In the genomic region with DNA sequence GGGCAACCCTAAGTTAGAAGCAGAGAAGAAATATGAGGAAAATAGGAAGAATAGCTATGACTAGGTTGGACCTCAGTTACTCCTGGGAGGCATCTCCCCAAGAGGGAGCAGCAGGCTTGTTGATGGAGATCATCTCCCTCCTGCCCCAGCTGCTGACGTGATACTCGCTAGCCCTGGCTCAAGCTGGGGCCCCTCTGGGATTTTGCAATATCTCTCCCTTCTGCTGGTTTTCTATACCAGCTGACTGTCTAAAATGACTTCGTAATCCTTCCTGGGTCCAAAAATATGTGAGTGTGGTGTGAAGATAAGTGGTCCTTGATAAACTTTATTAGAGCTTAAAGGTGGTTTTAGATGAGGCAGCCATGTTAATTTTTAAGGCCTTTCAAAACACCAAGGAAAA, we compare ENCODE assay signal across 9 cellular contexts. TPM values are rescaled to one million over a fixed set of nuclear protein-coding genes. Genes with fewer than 3 reads are reported as not detected.
DNase-seq lines count a peak whose midpoint lies in the region; ATAC-seq and TF ChIP-seq lines count a peak whose summit lies in the region.
"Had no signal": no experiment of that assay in that cellular context is flagged by ENCODE, and none has a peak within 500 bp of the region (broad histone marks: within the 10 kb centered on the region; RNA-seq: fewer than 3 reads in every experiment).

No MANE protein-coding gene starts in this region.

- no peak overlapping the region for H2AK5ac ChIP-seq in IMR-90 (ENCODE audit: low read depth, low read length)
- no peak overlapping the region for H2AK5ac ChIP-seq in mesenchymal stem cell (ENCODE audit: low read length, severe bottlenecking)

- no peak overlapping the region for H3K23ac ChIP-seq in IMR-90 (ENCODE audit: low read depth, low read length)
- no peak overlapping the region for H3K23ac ChIP-seq in mesenchymal stem cell (ENCODE audit: low read length in 2 of 2)

- no peak for TF ChIP-seq RAD21 in IMR-90 (IDR thresholded peaks at IDR 0.05; ENCODE audit: low read length)

- no peaks in the 10 kb centered on the region for H3K27me3 ChIP-seq in IMR-90 (ENCODE audit: control insufficient read depth, insufficient read depth, low read length)
- no peaks in the 10 kb centered on the region for H3K27me3 ChIP-seq in WERI-Rb-1 (ENCODE audit: insufficient read depth, low read depth, severe bottlenecking)
- peaks cover 0 to 4% of the 10 kb centered on the region in 2 experiments for H3K27me3 ChIP-seq in mesenchymal stem cell (ENCODE audit: control insufficient read depth in 1 of 2, insufficient read depth in 1 of 2, low read length in 2 of 2)
- H3K27me3 ChIP-seq: brain microvascular endothelial cell had no signal

- WGBS in IMR-90 (ENCODE audit: extremely low coverage in 2 of 2, insufficient read length in 1 of 2), 2 experiments = no CpG with 5 or more reads among the region's 3 CpGs
- 76% methylated on average over 3 of the region's 3 CpGs for WGBS in mesenchymal stem cell

- peak overlapping the region; percentile 45 for H2AFZ ChIP-seq in IMR-90 (replicated peaks; ENCODE audit: low read length, poor library complexity)
- no peak overlapping the region for H2AFZ ChIP-seq in mesenchymal stem cell (ENCODE audit: low read depth, low read length)

- H2BK120ac ChIP-seq in IMR-90 (ENCODE audit: low read depth, low read length) (no peak overlapping the region), mesenchymal stem cell (ENCODE audit: low read depth, low read length) (no peak overlapping the region)

- no peak overlapping the region for H3K56ac ChIP-seq in IMR-90 (ENCODE audit: extremely low read depth, insufficient read depth, low read length)

- peak overlapping the region; percentile 92 for H3K27ac Mint-ChIP-seq in activated CD4-positive, alpha-beta T cell treated with anti-CD3 and anti-CD28 coated beads for 36 hours

- CTCF ChIA-PET in activated CD4-positive, alpha-beta T cell treated with anti-CD3 and anti-CD28 coated beads for 36 hours (lab: Charles Lee) = interaction anchor here (0.5 to 3.3 kb wide), 30 partner anchors 9 to 574 kb away, joined by 3 to 59 read pairs (median 4); no protein-coding TSS in a partner anchor
- CTCF ChIA-PET in IMR-90 (lab: Yijun Ruan, JAX) = interaction anchor here (0.5 to 1.6 kb wide), 10 partner anchors 10 to 467 kb away, joined by 3 to 13 read pairs (median 3); no protein-coding TSS in a partner anchor

- no peaks in the 10 kb centered on the region for H3K36me3 ChIP-seq in IMR-90 (ENCODE audit: control insufficient read depth, insufficient read depth, low read length)
- H3K36me3 ChIP-seq in WERI-Rb-1 = no peaks in the 10 kb centered on the region; the same call in 1 of the 2 replicates
- H3K36me3 ChIP-seq in mesenchymal stem cell (ENCODE audit: control insufficient read depth in 1 of 2, insufficient read depth in 2 of 2, low read depth in 1 of 2, low read length in 2 of 2) = no peaks in the 10 kb centered on the region
- H3K36me3 ChIP-seq: brain microvascular endothelial cell had no signal

- H3K9me3 Mint-ChIP-seq in activated CD4-positive, alpha-beta T cell treated with anti-CD3 and anti-CD28 coated beads for 36 hours (ENCODE audit: low read depth) = no peaks in the 10 kb centered on the region

- no peak overlapping the region for H2BK15ac ChIP-seq in IMR-90 (ENCODE audit: low read depth, low read length)
- no peak overlapping the region for H2BK15ac ChIP-seq in mesenchymal stem cell (ENCODE audit: low read depth, poor library complexity, severe bottlenecking)

- no peak overlapping the region for H2AK9ac ChIP-seq in IMR-90 (replicated peaks; ENCODE audit: low read depth, low read length, poor library complexity)

- H3K4me1 ChIP-seq in IMR-90 (ENCODE audit: control insufficient read depth, insufficient read depth, low read length) (0 out of 2 replicates have a peak, but pooled peaks cover 2% of the 10 kb centered on the region), mesenchymal stem cell (ENCODE audit: control insufficient read depth, insufficient read depth, low read depth, low read length) (no peaks in the 10 kb centered on the region)

- H2BK20ac ChIP-seq in IMR-90 (ENCODE audit: low read depth, low read length) = no peak overlapping the region

- H3K14ac ChIP-seq in IMR-90 (replicated peaks; ENCODE audit: low read depth, low read length) = no peak overlapping the region
- H3K14ac ChIP-seq in mesenchymal stem cell (ENCODE audit: low read length in 2 of 2) = no peak overlapping the region

- H4K8ac ChIP-seq in IMR-90 (ENCODE audit: low read depth in 2 of 2, low read length in 2 of 2) (peak overlapping the region; percentile 3 to 4; a peak in 2 of 4 replicates), mesenchymal stem cell (ENCODE audit: low read length) (peak overlapping the region; percentile 16)

- POLR2A ChIA-PET in activated CD4-positive, alpha-beta T cell treated with anti-CD3 and anti-CD28 coated beads for 36 hours (lab: Charles Lee) = interaction anchor here (1.3 kb wide), 1 partner anchor 188 kb away, joined by 5 read pairs; no protein-coding TSS in a partner anchor
- POLR2A ChIA-PET in IMR-90 (lab: Charles Lee; ENCODE audit: unreplicated experiment) = interaction anchor here (0.6 kb wide), 1 partner anchor 1755 kb away, joined by 4 read pairs; no protein-coding TSS in a partner anchor

- H3K4me2 ChIP-seq in IMR-90 (ENCODE audit: low read depth, low read length) (no peak overlapping the region), mesenchymal stem cell (ENCODE audit: low read length, poor library complexity, severe bottlenecking) (no peak overlapping the region)

- TF ChIP-seq CTCF in IMR-90 (conservative IDR thresholded peaks at IDR 0.05; ENCODE audit: low read depth, low read length) = no peak
- no peak for TF ChIP-seq CTCF in WERI-Rb-1 (IDR thresholded peaks at IDR 0.05; ENCODE audit: low read depth, low read length)

- H4K20me1 ChIP-seq in IMR-90 (ENCODE audit: insufficient read depth, low read length) = no peaks in the 10 kb centered on the region

- peaks cover 4% of the 10 kb centered on the region for H3K27me3 Mint-ChIP-seq in activated CD4-positive, alpha-beta T cell treated with anti-CD3 and anti-CD28 coated beads for 36 hours

- H3K18ac ChIP-seq in IMR-90 (ENCODE audit: low read depth, low read length) (no peak overlapping the region), mesenchymal stem cell (ENCODE audit: low read depth in 1 of 2, low read length in 2 of 2) (no peak overlapping the region)

- H3K4ac ChIP-seq in IMR-90 (ENCODE audit: low read depth, low read length) = no peak overlapping the region; the same call in 1 of the 2 replicates
- H3K4ac ChIP-seq in mesenchymal stem cell (ENCODE audit: low read depth in 1 of 2, low read length in 2 of 2) = no peak overlapping the region

- no peak for ATAC-seq in activated CD4-positive, alpha-beta T cell treated with anti-CD3 and anti-CD28 coated beads for 36 hours
- ATAC-seq in IMR-90 (ENCODE audit: low read depth) = peak; percentile 5; the same call in 1 of the 2 replicates

- no peaks in the 10 kb centered on the region for H3K9me3 ChIP-seq in IMR-90 (ENCODE audit: control insufficient read depth, insufficient read depth, low read length)
- H3K9me3 ChIP-seq in WERI-Rb-1 (ENCODE audit: severe bottlenecking) = no peaks in the 10 kb centered on the region
- H3K9me3 ChIP-seq in mesenchymal stem cell (ENCODE audit: control insufficient read depth, low read length) = no peaks in the 10 kb centered on the region

- H3K9ac ChIP-seq in IMR-90 (ENCODE audit: low read depth, low read length) (no peak overlapping the region), mesenchymal stem cell (ENCODE audit: low read length) (peak overlapping the region; percentile 83)

- dilution Hi-C loops in IMR-90 (cut with HindIII; ENCODE audit: low sequenced_read_pairs, unreplicated experiment) = no loop called here

- H3K36me3 Mint-ChIP-seq in activated CD4-positive, alpha-beta T cell treated with anti-CD3 and anti-CD28 coated beads for 36 hours (ENCODE audit: low read depth) = no peaks in the 10 kb centered on the region

- H3K27ac ChIP-seq in IMR-90 (ENCODE audit: insufficient read depth, low read length) = no peak overlapping the region; the same call in 1 of the 2 replicates
- H3K27ac ChIP-seq in WERI-Rb-1 = peak overlapping the region; percentile 5; the same call in 1 of the 2 replicates
- H3K27ac ChIP-seq in mesenchymal stem cell (ENCODE audit: low read length, poor library complexity, severe bottlenecking) = no peak overlapping the region
- H3K27ac ChIP-seq: brain microvascular endothelial cell had no signal

- peaks cover 5% of the 10 kb centered on the region for H3K9me1 ChIP-seq in IMR-90 (ENCODE audit: insufficient read depth, low read length)

- intact Hi-C loops in activated CD4-positive, alpha-beta T cell treated with anti-CD3 and anti-CD28 coated beads for 36 hours (cut with DNase I, micrococcal nuclease) = loop anchor here (1.0 to 10.0 kb wide), 7 partner anchors 23 to 702 kb away; a partner anchor contains a TSS
- intact Hi-C loops in IMR-90 (cut with micrococcal nuclease) = loop anchor here (1.0 to 10.0 kb wide), 5 partner anchors 92 to 441 kb away; a partner anchor contains a TSS

- no peak overlapping the region for H4K91ac ChIP-seq in IMR-90 (ENCODE audit: insufficient read depth, low read depth, low read length)
- no peak overlapping the region for H4K91ac ChIP-seq in mesenchymal stem cell (ENCODE audit: low read length)

- TF ChIP-seq POLR2A in IMR-90 (IDR thresholded peaks at IDR 0.05; ENCODE audit: low read depth, low read length) = no peak

- 0 out of 2 replicates have a peak overlapping the region, but pooled peaks have one; percentile 1 for H4K5ac ChIP-seq in IMR-90 (ENCODE audit: low read depth, low read length)

- H3K4me3 Mint-ChIP-seq in activated CD4-positive, alpha-beta T cell treated with anti-CD3 and anti-CD28 coated beads for 36 hours = peak overlapping the region; percentile 71

- no peak for DNase-seq in activated CD4-positive, alpha-beta T cell treated with anti-CD3 and anti-CD28 coated beads for 36 hours
- no peak for DNase-seq in activated CD4-positive, alpha-beta T cell treated with anti-CD3 and anti-CD28 coated beads, Interleukin-2, amount 50 U/mL, for 1 hour
- DNase-seq in IMR-90 = peak; percentile 84
- DNase-seq in WERI-Rb-1 = peak; percentile 19
- DNase-seq in mesenchymal stem cell = peak; percentile 81
- no peak for DNase-seq in inferior parietal cortex (ENCODE audit: extremely low spot score)
- no peak for DNase-seq in T1000 (lab: John Stamatoyannopoulos, UW)
- no peak for DNase-seq in NCI-H187 treated with DMSO at 0.1 percent for 48 hours (lab: John Stamatoyannopoulos, UW)

- peak overlapping the region in 1 of 2 experiments; percentile 52 for H2BK12ac ChIP-seq in mesenchymal stem cell (ENCODE audit: low read length in 2 of 2)

- H2BK5ac ChIP-seq in IMR-90 (ENCODE audit: low read depth, low read length, poor library complexity, severe bottlenecking) (peak overlapping the region; percentile 39), mesenchymal stem cell (ENCODE audit: low read depth, low read length, poor library complexity, severe bottlenecking) (no peak overlapping the region)

- in situ Hi-C loops in IMR-90 (cut with MboI; ENCODE audit: low sequenced_read_pairs) = loop anchor here (5.0 to 10.0 kb wide), 2 partner anchors 122 to 189 kb away; no protein-coding TSS in a partner anchor

- H3K79me1 ChIP-seq in IMR-90 (ENCODE audit: low read depth in 1 of 2, low read length in 2 of 2) (peaks cover 0 to 5% of the 10 kb centered on the region in 2 experiments; a peak in 1 of 4 replicates), mesenchymal stem cell (replicated peaks; ENCODE audit: low read length, poor library complexity, severe bottlenecking) (no peaks in the 10 kb centered on the region)

- BruUV-seq in IMR-90 (replicated peaks; lab: Mats Ljungman, UMichigan) = no TSS peak

- peaks cover 19% of the 10 kb centered on the region for H3K4me1 Mint-ChIP-seq in activated CD4-positive, alpha-beta T cell treated with anti-CD3 and anti-CD28 coated beads for 36 hours

- H3K4me3 ChIP-seq in IMR-90 (ENCODE audit: insufficient read depth, low read depth, low read length) (no peak overlapping the region), WERI-Rb-1 (ENCODE audit: low read depth, low read length) (no peak overlapping the region), mesenchymal stem cell (ENCODE audit: insufficient read depth in 1 of 2, low read depth in 1 of 2, low read length in 2 of 2) (no peak overlapping the region)

RNA-seq across cellular contexts. Expression of a gene that starts 4.5 kb away (rescaled TPM):
- 10 to 100 TPM; 22.2 to 23.8 TPM for total RNA-seq in activated CD4-positive, alpha-beta T cell treated with anti-CD3 and anti-CD28 coated beads for 36 hours
- total RNA-seq in IMR-90 (2012; rRNA removed) = 11.9 and 12.9 TPM in 2 replicates
- 13.0 and 15.1 TPM in 2 replicates for polyA plus RNA-seq in IMR-90 (2012; rRNA removed)
- polyA plus RNA-seq in IMR-90 (2012; cell fraction: cytosol; rRNA removed) = 7.8 and 10.7 TPM in 2 replicates
- polyA plus RNA-seq in IMR-90 (2012; cell fraction: nucleus; rRNA removed; ENCODE audit: low replicate concordance) = 51.5 and 87.6 TPM in 2 replicates
- polyA plus RNA-seq in mesenchymal stem cell (2013, experiment 1 of 2) = 8.6 TPM
- 7.3 TPM for polyA plus RNA-seq in mesenchymal stem cell (2013, experiment 2 of 2)

RNA-seq across cellular contexts. Expression of a gene that starts 22.7 kb away (rescaled TPM):
- 1,000 to 10,000 TPM; 2,097 to 2,202 TPM for total RNA-seq in activated CD4-positive, alpha-beta T cell treated with anti-CD3 and anti-CD28 coated beads for 36 hours
- total RNA-seq in IMR-90 (2012; rRNA removed) = 1,317 and 1,900 TPM in 2 replicates
- 1,561 and 1,694 TPM in 2 replicates for polyA plus RNA-seq in IMR-90 (2012; rRNA removed)
- polyA plus RNA-seq in IMR-90 (2012; cell fraction: cytosol; rRNA removed) = 511 and 1,193 TPM in 2 replicates
- 125 and 757 TPM in 2 replicates for polyA plus RNA-seq in IMR-90 (2012; cell fraction: nucleus; rRNA removed; ENCODE audit: low replicate concordance)
- 2,349 TPM for polyA plus RNA-seq in mesenchymal stem cell (2013, experiment 1 of 2)
- polyA plus RNA-seq in mesenchymal stem cell (2013, experiment 2 of 2) = 2,262 TPM

RNA-seq across cellular contexts. Expression of a gene that starts 32.0 kb away (rescaled TPM):
- 100 to 1,000 TPM; 129 to 134 TPM for total RNA-seq in activated CD4-positive, alpha-beta T cell treated with anti-CD3 and anti-CD28 coated beads for 36 hours
- total RNA-seq in IMR-90 (2012; rRNA removed) = 135 and 199 TPM in 2 replicates
- 48.4 and 52.9 TPM in 2 replicates for polyA plus RNA-seq in IMR-90 (2012; rRNA removed)
- polyA plus RNA-seq in IMR-90 (2012; cell fraction: cytosol; rRNA removed) = 25.2 and 27.0 TPM in 2 replicates
- polyA plus RNA-seq in IMR-90 (2012; cell fraction: nucleus; rRNA removed; ENCODE audit: low replicate concordance) = 15.5 and 36.6 TPM in 2 replicates
- 80.9 TPM for polyA plus RNA-seq in mesenchymal stem cell (2013, experiment 1 of 2)
- polyA plus RNA-seq in mesenchymal stem cell (2013, experiment 2 of 2) = 80.2 TPM

Comparison
In these comparisons a context has a peak if more than half of its experiments do, and no peak if none do; other contexts are left out.
1. DNase-seq: peak in IMR-90 (single experiment), WERI-Rb-1 (single experiment) and mesenchymal stem cell (single experiment); none in activated CD4-positive, alpha-beta T cell treated with anti-CD3 and anti-CD28 coated beads for 36 hours (single experiment), activated CD4-positive, alpha-beta T cell treated with anti-CD3 and anti-CD28 coated beads, Interleukin-2, amount 50 U/mL, for 1 hour (single experiment), inferior parietal cortex (single experiment), T1000 (single experiment) and NCI-H187 treated with DMSO at 0.1 percent for 48 hours (single experiment).